Comparison of ENCODE assay signal across 1 cellular context in the genomic region with DNA sequence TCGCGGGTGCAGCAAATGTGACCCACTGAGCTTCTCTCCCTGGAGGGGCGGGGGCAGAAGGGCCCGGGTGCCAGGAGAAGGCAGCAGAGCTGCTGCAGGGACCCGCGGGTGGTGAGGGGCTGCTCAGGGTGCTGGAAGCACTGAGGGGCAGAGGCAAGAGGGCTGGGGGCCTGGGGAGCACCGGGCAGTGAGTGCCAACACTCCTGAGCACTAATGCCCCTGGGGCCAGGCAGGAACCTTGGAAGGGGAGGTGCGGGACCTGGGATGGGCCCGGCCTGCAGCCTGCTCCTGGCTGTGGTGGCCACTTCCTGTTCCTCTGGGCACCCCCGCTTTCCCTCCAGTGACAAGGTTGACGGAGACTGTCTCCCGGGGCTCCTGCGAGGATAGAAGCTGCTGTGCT.
TF ChIP-seq lines count a peak whose summit lies in the region.

No MANE protein-coding gene starts in this region.

TF ChIP-seq in H1, 55 proteins besides CTCF, POLR2A, EP300 and RAD21:
- TF ChIP-seq CBX5 (IDR thresholded peaks at IDR 0.05; ENCODE audit: low read depth, low read length) (no peak), RXRA (IDR thresholded peaks at IDR 0.05; ENCODE audit: insufficient read depth, low read depth, low read length) (no peak), JUND (IDR thresholded peaks at IDR 0.05; ENCODE audit: low read length) (no peak), RBBP5 (IDR thresholded peaks at IDR 0.05; ENCODE audit: borderline replicate concordance, low read depth, low read length) (no peak), BRCA1 (IDR thresholded peaks at IDR 0.05; ENCODE audit: low read depth, low read length) (no peak), SIRT6 (IDR thresholded peaks at IDR 0.05; ENCODE audit: low read length) (no peak), SP4 (IDR thresholded peaks at IDR 0.05; ENCODE audit: low read length) (no peak), ZNF274 (IDR thresholded peaks at IDR 0.05; ENCODE audit: borderline replicate concordance, extremely low read depth, low read length) (no peak), JUN (IDR thresholded peaks at IDR 0.05; ENCODE audit: low read depth, low read length) (no peak), GABPA (IDR thresholded peaks at IDR 0.05; ENCODE audit: borderline replicate concordance, insufficient read depth, low read length) (no peak), TEAD4 (IDR thresholded peaks at IDR 0.05; ENCODE audit: low read depth, low read length) (no peak), E2F6 (IDR thresholded peaks at IDR 0.05) (no peak), SUZ12 (IDR thresholded peaks at IDR 0.05; ENCODE audit: low read length) (no peak), CREB1 (IDR thresholded peaks at IDR 0.05) (no peak), RNF2 (IDR thresholded peaks at IDR 0.05; ENCODE audit: borderline replicate concordance, low read depth, low read length, missing control alignments, poor library complexity, severe bottlenecking) (no peak)
- TF ChIP-seq, protein P1, sequence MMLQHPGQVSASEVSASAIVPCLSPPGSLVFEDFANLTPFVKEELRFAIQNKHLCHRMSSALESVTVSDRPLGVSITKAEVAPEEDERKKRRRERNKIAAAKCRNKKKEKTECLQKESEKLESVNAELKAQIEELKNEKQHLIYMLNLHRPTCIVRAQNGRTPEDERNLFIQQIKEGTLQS (IDR thresholded peaks at IDR 0.05; ENCODE audit: insufficient read depth, low read depth, low read length) = no peak
